1 cellular context compared by ENCODE assay signal in the genomic region with DNA sequence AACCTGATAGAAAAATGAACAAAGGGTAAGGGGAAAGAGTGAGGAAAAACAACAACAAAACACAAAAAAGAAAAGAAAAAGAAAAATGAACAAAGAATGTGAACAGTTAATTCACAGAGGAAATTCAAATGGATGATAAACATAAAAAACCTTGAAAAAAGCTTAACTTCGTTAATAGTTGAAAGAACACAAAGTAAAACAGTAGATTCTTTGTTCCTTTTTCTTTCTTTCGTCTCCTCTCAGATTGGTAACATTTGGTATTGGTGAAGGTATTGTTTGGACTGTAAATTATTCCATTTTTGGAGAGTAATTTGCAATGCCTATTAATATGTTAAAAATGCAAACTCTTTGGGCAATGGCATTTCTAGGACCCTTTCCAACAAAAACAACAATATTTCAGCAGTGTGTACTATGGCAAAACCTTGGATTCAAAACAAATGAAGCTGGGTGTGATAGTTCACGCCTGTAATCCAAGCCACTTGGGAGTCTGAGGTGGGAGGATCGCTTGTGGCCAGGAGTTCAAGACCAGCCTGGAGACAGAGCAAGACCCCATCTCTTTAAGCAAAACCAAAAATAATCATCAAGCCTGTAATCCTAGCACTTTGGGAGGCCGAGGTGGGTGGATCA.
TF ChIP-seq lines count a peak whose summit lies in the region.

No MANE protein-coding gene starts in this region.

TF ChIP-seq in K562, 482 proteins besides CTCF, POLR2A, EP300 and RAD21:
- TF ChIP-seq CBX2 (IDR thresholded peaks at IDR 0.05; ENCODE audit: insufficient read depth, low read length, poor library complexity, severe bottlenecking): peak; percentile 5
- no peak for TF ChIP-seq CBFA2T3 (IDR thresholded peaks at IDR 0.05)
